8 cellular contexts compared by ENCODE assay signal in the genomic region with DNA sequence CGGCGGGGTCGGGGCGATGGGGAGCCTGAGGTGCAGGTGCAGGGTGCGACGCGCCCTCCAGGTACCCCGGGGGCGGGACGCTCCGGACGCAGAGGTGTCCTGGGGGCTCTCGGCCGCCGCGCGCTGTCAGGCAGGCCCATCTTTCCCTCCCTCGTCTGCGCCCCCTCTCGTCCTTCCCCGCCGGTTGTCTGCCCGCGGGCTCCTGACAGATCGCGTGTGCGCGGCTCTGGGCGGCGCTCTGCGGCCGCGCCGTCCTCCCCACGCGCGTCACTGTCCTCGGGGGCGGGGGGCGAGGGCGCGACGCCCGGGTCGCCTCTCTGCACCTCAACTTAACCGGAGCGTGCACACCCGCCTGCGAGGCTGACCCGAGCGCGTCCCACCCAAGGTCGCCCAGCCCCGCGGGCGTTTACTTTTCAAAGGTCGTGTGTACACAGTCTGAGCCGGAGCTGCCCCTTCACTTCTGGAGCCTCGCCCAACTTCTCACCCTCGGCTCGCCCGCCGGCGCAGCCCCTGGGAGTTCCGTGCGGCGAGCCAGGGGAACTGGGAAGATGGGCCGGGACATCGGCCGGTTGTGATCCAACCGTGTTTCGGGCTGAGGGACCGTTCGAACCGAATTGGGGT. TPM values are rescaled to one million over a fixed set of nuclear protein-coding genes. Genes with fewer than 3 reads are reported as not detected.
A peak's percentile ranks its signal among the peaks of the same experiment; 100 is the strongest.
DNase-seq lines count a peak whose midpoint lies in the region; ATAC-seq and TF ChIP-seq lines count a peak whose summit lies in the region.

No MANE protein-coding gene starts in this region.

- POLR2A ChIA-PET in PC-9 (lab: Charles Lee; ENCODE audit: unreplicated experiment): no interaction called here

- H3K4me2 ChIP-seq in PC-9 (peak overlapping the region; percentile 90), osteoblast (ENCODE audit: insufficient read depth, low read length) (peak overlapping the region; percentile 96)

- peaks cover 13% of the 10 kb centered on the region; the same call in 1 of the 2 replicates for H3F3A ChIP-seq in PC-9 (ENCODE audit: insufficient read depth, low read depth)

- no peaks in the 10 kb centered on the region for H3K27me3 ChIP-seq in PC-9 (ENCODE audit: insufficient read depth, low read depth)
- no peaks in the 10 kb centered on the region for H3K27me3 ChIP-seq in osteoblast (ENCODE audit: insufficient read depth, low read length)
- H3K27me3 ChIP-seq in transverse colon: no peaks in the 10 kb centered on the region

- H2AFZ ChIP-seq in PC-9 (peak overlapping the region; percentile 89), osteoblast (ENCODE audit: low read length) (peak overlapping the region; percentile 94)

- 0% methylated on average over 19 of the region's 75 CpGs; no CpG with 5 or more reads in 1 of the 2 donors for WGBS in transverse colon (ENCODE audit: low coverage in 1 of 2), 2 donors

- TF ChIP-seq CTCF in PC-9 (conservative IDR thresholded peaks at IDR 0.05) (no peak; the same call in 1 of the 2 replicates), osteoblast (IDR thresholded peaks at IDR 0.05; ENCODE audit: extremely low read depth, low read depth, low read length) (no peak), transverse colon (IDR thresholded peaks at IDR 0.05) (peak in 2 of 5 experiments; percentile 18 to 20)

- in situ Hi-C loops in transverse colon (cut with MboI; ENCODE audit: low pct_ligation_motif_present in 1 of 4, low pct_unique_long_range_greater_than_20kb in 1 of 4, low sequenced_read_pairs in 3 of 4): no loop called here

- no peaks in the 10 kb centered on the region for H3K9me2 ChIP-seq in PC-9 (ENCODE audit: insufficient read depth)

- H3K79me2 ChIP-seq in PC-9 (ENCODE audit: low read depth) (peaks cover 58% of the 10 kb centered on the region), osteoblast (ENCODE audit: insufficient read depth, low read length) (peaks cover 17% of the 10 kb centered on the region)

- H3K4me1 ChIP-seq in PC-9 (replicated peaks; ENCODE audit: insufficient read depth) (peaks cover 32% of the 10 kb centered on the region), osteoblast (ENCODE audit: insufficient read depth, low read length) (peaks cover 12% of the 10 kb centered on the region), transverse colon (peaks cover 23 to 51% (median 40%) of the 10 kb centered on the region in 4 donors)

- peak; percentile 26 for ATAC-seq in GM19328 (IDR thresholded peaks at IDR 0.05; ENCODE audit: unreplicated experiment)
- peak; percentile 37 for ATAC-seq in HG03460 (IDR thresholded peaks at IDR 0.05; ENCODE audit: unreplicated experiment)

- CTCF ChIA-PET in PC-9 (lab: Charles Lee): no interaction called here

- no peak for TF ChIP-seq EP300 in transverse colon (IDR thresholded peaks at IDR 0.05; ENCODE audit: low read depth)

- H3K9me3 ChIP-seq in PC-9 (ENCODE audit: insufficient read depth, low read depth) (no peaks in the 10 kb centered on the region), osteoblast (ENCODE audit: low read depth, low read length) (no peaks in the 10 kb centered on the region), transverse colon (no peaks in the 10 kb centered on the region)

- BruUV-seq in PC-9 (replicated peaks; lab: Mats Ljungman, UMichigan): no TSS peak

- DNase-seq in CMK (ENCODE audit: low read depth) (peak; percentile 46), PC-9 (peak; percentile 44 to 60), germinal center (ENCODE audit: low spot score) (peak; percentile 64), osteoblast (ENCODE audit: insufficient read length, low spot score, missing footprints) (peak; percentile 91), transverse colon (peak; percentile 88)
- peak in 3 of 4 experiments; percentile 37 to 49 (median 38) for DNase-seq in activated naive CD4-positive, alpha-beta T cell (lab: John Stamatoyannopoulos, UW)

- H3K27ac ChIP-seq in PC-9 (0 out of 2 replicates have a peak overlapping the region, but pooled peaks have one; percentile 26), osteoblast (ENCODE audit: low read depth, low read length) (no peak overlapping the region), transverse colon (peak overlapping the region; percentile 94 to 99 (median 98))

- H4K20me1 ChIP-seq in PC-9 (ENCODE audit: insufficient read depth) (peaks cover 33% of the 10 kb centered on the region), osteoblast (ENCODE audit: insufficient read depth, low read length) (peaks cover 12% of the 10 kb centered on the region)

- intact Hi-C loops in PC-9 (cut with micrococcal nuclease; ENCODE audit: unreplicated experiment): loop anchor here (1.0 to 10.0 kb wide), 2 partner anchors 69 to 391 kb away; no protein-coding TSS in a partner anchor
- intact Hi-C loops in transverse colon (cut with DNase I; ENCODE audit: low total_unique reads): no loop called here

- H3K4me3 ChIP-seq in PC-9 (peak overlapping the region; percentile 91), osteoblast (ENCODE audit: insufficient read depth, low read length) (peak overlapping the region; percentile 83), transverse colon (peak overlapping the region; percentile 65 to 90 (median 84))

- H3K36me3 ChIP-seq in PC-9 (ENCODE audit: low read depth) (no peaks in the 10 kb centered on the region), osteoblast (ENCODE audit: insufficient read depth, low read length) (no peaks in the 10 kb centered on the region), transverse colon (no peaks in the 10 kb centered on the region)

- peak; percentile 70 for TF ChIP-seq POLR2A in transverse colon (IDR thresholded peaks at IDR 0.05)

RNA-seq across cellular contexts. Expression of gene AKAP1, which starts 0.5 kb away (rescaled TPM):
- total RNA-seq in PC-9 (2021) (29.8 and 34.9 TPM in 2 replicates), osteoblast (14.5 and 19.7 TPM in 2 replicates), transverse colon (100 to 1,000 TPM; 137 to 193 (median 171) TPM)

Comparison
In these comparisons a context has a peak if more than half of its experiments do, and no peak if none do; other contexts are left out.
1. DNase-seq: peak in every context shown above with its lines; median percentile 91 in osteoblast; 88 in transverse colon; 64 in germinal center; 52 in PC-9; 46 in CMK; 38 in activated naive CD4-positive, alpha-beta T cell.